Comparison of ENCODE assay signal across 8 cellular contexts in the genomic region with DNA sequence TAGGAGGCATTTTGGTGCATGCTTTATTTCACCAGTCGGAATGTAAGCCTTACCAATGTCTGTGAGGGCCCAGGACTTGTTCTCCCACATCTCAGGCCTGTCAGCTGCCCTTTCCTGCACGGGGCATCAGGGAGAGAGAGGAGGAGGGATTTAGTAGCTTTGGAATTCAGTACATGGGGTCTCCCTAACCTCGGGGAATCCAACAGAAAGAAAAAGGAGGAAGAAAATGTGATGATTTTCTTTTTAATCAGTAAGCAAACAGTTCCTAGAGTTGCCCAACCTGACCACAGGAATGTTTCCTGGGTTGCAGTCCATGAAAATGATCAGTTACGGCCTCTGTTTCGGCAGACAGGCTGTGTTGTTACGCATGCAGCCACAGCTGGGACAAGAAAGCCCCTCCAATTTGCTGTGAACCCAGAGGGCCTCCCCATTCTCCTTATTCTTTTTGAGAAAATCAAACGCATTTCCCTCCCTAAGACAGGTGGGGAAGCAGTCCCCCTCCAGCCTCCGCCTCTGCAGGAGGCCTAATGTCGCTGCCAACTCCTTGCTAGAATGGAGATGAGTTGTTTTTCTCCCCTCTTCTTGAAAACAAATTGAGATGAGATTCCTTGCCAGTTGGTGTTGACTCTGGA. TPM values are rescaled to one million over a fixed set of nuclear protein-coding genes. Genes with fewer than 3 reads are reported as not detected.
A peak's percentile ranks its signal among the peaks of the same experiment; 100 is the strongest.
DNase-seq lines count a peak whose midpoint lies in the region; ATAC-seq and TF ChIP-seq lines count a peak whose summit lies in the region.
"Had no signal": no experiment of that assay in that cellular context is flagged by ENCODE, and none has a peak within 500 bp of the region (broad histone marks: within the 10 kb centered on the region; RNA-seq: fewer than 3 reads in every experiment).

No MANE protein-coding gene starts in this region.

- no peaks in the 10 kb centered on the region for H3K27me3 ChIP-seq in HUES6 (ENCODE audit: control insufficient read depth, insufficient read depth, low read length)
- H3K27me3 ChIP-seq in body of pancreas: no peaks in the 10 kb centered on the region

- ATAC-seq in body of pancreas: peak; percentile 57
- no peak for ATAC-seq in activated naive CD8-positive, alpha-beta T cell treated with anti-CD3 and anti-CD28 coated beads, Interleukin-2, amount 50 U/mL, for 24 hours

- H3K27ac ChIP-seq in HUES6 (ENCODE audit: low read depth, low read length) (peak overlapping the region; percentile 73), body of pancreas (peak overlapping the region; percentile 77 to 92 (median 80))

- no peaks in the 10 kb centered on the region for H3K27me3 Mint-ChIP-seq in type B pancreatic cell
- peaks cover 6% of the 10 kb centered on the region for H3K27me3 Mint-ChIP-seq in activated naive CD8-positive, alpha-beta T cell treated with anti-CD3 and anti-CD28 coated beads, Interleukin-2, amount 50 U/mL, for 24 hours

- no peak overlapping the region for H3K4me3 Mint-ChIP-seq in type B pancreatic cell
- no peak overlapping the region for H3K4me3 Mint-ChIP-seq in activated naive CD8-positive, alpha-beta T cell treated with anti-CD3 and anti-CD28 coated beads, Interleukin-2, amount 50 U/mL, for 24 hours

- H3K4me1 ChIP-seq in HUES6 (ENCODE audit: control insufficient read depth, insufficient read depth, low read length): peaks cover 34% of the 10 kb centered on the region
- peaks cover 88% of the 10 kb centered on the region for H3K4me1 ChIP-seq in body of pancreas

- H3K4me3 ChIP-seq in HUES6 (ENCODE audit: low read depth, low read length) (no peak overlapping the region), body of pancreas (no peak overlapping the region)

- peak; percentile 32 to 68 (median 59) for DNase-seq in body of pancreas
- DNase-seq in left kidney (ENCODE audit: low read depth, low spot score): peak; percentile 22
- no peak for DNase-seq in type B pancreatic cell (ENCODE audit: extremely low spot score, unreplicated experiment)
- no peak for DNase-seq in activated naive CD8-positive, alpha-beta T cell treated with anti-CD3 and anti-CD28 coated beads, Interleukin-2, amount 50 U/mL, for 24 hours
- DNase-seq in DMS53 (lab: John Stamatoyannopoulos, UW): no peak
- no peak for DNase-seq in NCI-H1092 treated with DMSO at 0.1 percent for 48 hours (lab: John Stamatoyannopoulos, UW)

- H3K36me3 Mint-ChIP-seq in type B pancreatic cell: peaks cover 8% of the 10 kb centered on the region
- H3K36me3 Mint-ChIP-seq in activated naive CD8-positive, alpha-beta T cell treated with anti-CD3 and anti-CD28 coated beads, Interleukin-2, amount 50 U/mL, for 24 hours (ENCODE audit: low read depth): no peaks in the 10 kb centered on the region

- WGBS in body of pancreas, 2 donors: 12 to 17% methylated on average over 9 of the region's 9 CpGs

- H3K9me3 Mint-ChIP-seq in type B pancreatic cell: no peaks in the 10 kb centered on the region
- H3K9me3 Mint-ChIP-seq in activated naive CD8-positive, alpha-beta T cell treated with anti-CD3 and anti-CD28 coated beads, Interleukin-2, amount 50 U/mL, for 24 hours: no peaks in the 10 kb centered on the region

- peak overlapping the region; percentile 83 for H3K27ac Mint-ChIP-seq in type B pancreatic cell
- H3K27ac Mint-ChIP-seq in activated naive CD8-positive, alpha-beta T cell treated with anti-CD3 and anti-CD28 coated beads, Interleukin-2, amount 50 U/mL, for 24 hours: no peak overlapping the region

- TF ChIP-seq POLR2A in body of pancreas (IDR thresholded peaks at IDR 0.05): peak in 2 of 3 donors; percentile 9 to 13

- H3K4me1 Mint-ChIP-seq in type B pancreatic cell (ENCODE audit: unreplicated experiment): peaks cover 37% of the 10 kb centered on the region
- H3K4me1 Mint-ChIP-seq in activated naive CD8-positive, alpha-beta T cell treated with anti-CD3 and anti-CD28 coated beads, Interleukin-2, amount 50 U/mL, for 24 hours: no peaks in the 10 kb centered on the region

- H3K9me3 ChIP-seq in HUES6 (ENCODE audit: control insufficient read depth, insufficient read depth, low read depth, low read length): no peaks in the 10 kb centered on the region
- no peaks in the 10 kb centered on the region for H3K9me3 ChIP-seq in body of pancreas

- H3K9ac ChIP-seq in HUES6 (ENCODE audit: low read length): peak overlapping the region; percentile 49

- intact Hi-C loops in body of pancreas (cut with DNase I): loop anchor here (10.0 kb wide), 1 partner anchor 55 kb away; the partner anchor contains the start of gene CDH1

- H3K36me3 ChIP-seq in HUES6 (ENCODE audit: control insufficient read depth, insufficient read depth, low read length) (peaks cover 6% of the 10 kb centered on the region; the same call in 1 of the 2 replicates), body of pancreas (replicated peaks in 1 of 2; ENCODE audit: insufficient read depth in 1 of 2, low read depth in 2 of 2) (no peaks in the 10 kb centered on the region)

- TF ChIP-seq CTCF in body of pancreas (IDR thresholded peaks at IDR 0.05) (no peak), type B pancreatic cell (conservative IDR thresholded peaks at IDR 0.05) (no peak)

RNA-seq across cellular contexts. Expression of gene TANGO6, which starts 53.1 kb away (rescaled TPM):
- total RNA-seq in body of pancreas (10 to 100 TPM in 1 of 2 donors, 1 to 10 TPM in 1; 9.6 to 22.7 TPM), type B pancreatic cell (ENCODE audit: low replicate concordance) (5.0 and 13.0 TPM in 2 replicates)

RNA-seq across cellular contexts. Expression of gene CDH1, which starts 53.2 kb away (rescaled TPM):
- 100 to 1,000 TPM in 1 of 2 donors, 10 to 100 TPM in 1; 95.3 to 107 TPM for total RNA-seq in body of pancreas
- 190 and 544 TPM in 2 replicates for total RNA-seq in type B pancreatic cell (ENCODE audit: low replicate concordance)
- total RNA-seq: activated CD8-positive, alpha-beta memory T cell treated with anti-CD3 and anti-CD28 coated beads for 36 hours had no signal

Comparison
In these comparisons a context has a peak if more than half of its experiments do, and no peak if none do; other contexts are left out.
1. DNase-seq: peak in body of pancreas (4 of 4) and left kidney (single experiment); none in type B pancreatic cell (single experiment), activated naive CD8-positive, alpha-beta T cell treated with anti-CD3 and anti-CD28 coated beads, Interleukin-2, amount 50 U/mL, for 24 hours (single experiment), DMS53 (single experiment) and NCI-H1092 treated with DMSO at 0.1 percent for 48 hours (single experiment).